8 cellular contexts compared by ENCODE assay signal in genomic region chr1:32250893-32251716, GRCh38. TPM values are rescaled to one million over a fixed set of nuclear protein-coding genes. Genes with fewer than 3 reads are reported as not detected.
DNase-seq lines count a peak whose midpoint lies in the region; ATAC-seq and TF ChIP-seq lines count a peak whose summit lies in the region.

TSS of gene LCK (plus strand) at chr1:32251265. CDS start at chr1:32274330, 23,065 bp downstream.

- H2AFZ ChIP-seq in OCI-LY7 (ENCODE audit: low read length) (peak within 1 kb of the TSS; percentile 0; the same call in 1 of the 2 replicates), osteoblast (ENCODE audit: low read length) (no peak within 1 kb of the TSS)

- peak within 1 kb of the TSS; percentile 99 to 100 (median 99) for H3K27ac Mint-ChIP-seq in CD4-positive, CD25-positive, alpha-beta regulatory T cell
- H3K27ac Mint-ChIP-seq in activated naive CD4-positive, alpha-beta T cell treated with anti-CD3 and anti-CD28 coated beads for 36 hours: peak within 1 kb of the TSS; percentile 100

- POLR2A ChIA-PET in OCI-LY7 (lab: Charles Lee): interaction anchor here (0.6 to 9.6 kb wide), 12 partner anchors 9 to 100 kb away, joined by 3 to 79 read pairs (median 4); partner anchors contain the start of gene HDAC1

- H3K4me3 ChIP-seq in CD4-positive, CD25-positive, alpha-beta regulatory T cell (ENCODE audit: low read depth, low read length): peak within 1 kb of the TSS; percentile 99
- peak within 1 kb of the TSS; percentile 69 for H3K4me3 ChIP-seq in OCI-LY7 (ENCODE audit: low read depth, low read length, poor library complexity, severe bottlenecking)
- no peak within 1 kb of the TSS for H3K4me3 ChIP-seq in osteoblast (ENCODE audit: insufficient read depth, low read length)
- H3K4me3 ChIP-seq in foreskin fibroblast (ENCODE audit: low read depth in 1 of 2, low read length in 2 of 2): no peak within 1 kb of the TSS

- peak; percentile 40 to 87 (median 67) for DNase-seq in CD4-positive, CD25-positive, alpha-beta regulatory T cell
- DNase-seq in OCI-LY7 (ENCODE audit: low spot score): peak; percentile 85
- peak; percentile 88 for DNase-seq in activated naive CD4-positive, alpha-beta T cell treated with anti-CD3 and anti-CD28 coated beads for 36 hours
- DNase-seq in osteoblast (ENCODE audit: insufficient read length, low spot score, missing footprints): peak; percentile 76
- DNase-seq in NCI-H82 (lab: John Stamatoyannopoulos, UW): no peak
- no peak for DNase-seq in NCI-H526 (lab: John Stamatoyannopoulos, UW)
- DNase-seq in foreskin fibroblast: no peak

- H3K36me3 Mint-ChIP-seq in CD4-positive, CD25-positive, alpha-beta regulatory T cell: peaks cover 24% of the 10 kb centered on the region
- peaks cover 27% of the 10 kb centered on the region for H3K36me3 Mint-ChIP-seq in activated naive CD4-positive, alpha-beta T cell treated with anti-CD3 and anti-CD28 coated beads for 36 hours (ENCODE audit: low read depth)

- no peaks in the 10 kb centered on the region for H3K27me3 Mint-ChIP-seq in CD4-positive, CD25-positive, alpha-beta regulatory T cell
- H3K27me3 Mint-ChIP-seq in activated naive CD4-positive, alpha-beta T cell treated with anti-CD3 and anti-CD28 coated beads for 36 hours (ENCODE audit: low read depth): no peaks in the 10 kb centered on the region

- H3K4me3 Mint-ChIP-seq in CD4-positive, CD25-positive, alpha-beta regulatory T cell: peak within 1 kb of the TSS; percentile 97 to 100 (median 99)
- peak within 1 kb of the TSS; percentile 99 for H3K4me3 Mint-ChIP-seq in activated naive CD4-positive, alpha-beta T cell treated with anti-CD3 and anti-CD28 coated beads for 36 hours

- H3K79me2 ChIP-seq in OCI-LY7 (ENCODE audit: insufficient read depth, low read depth, low read length) (peaks cover 43% of the 10 kb centered on the region; the same call in 1 of the 2 replicates), osteoblast (ENCODE audit: insufficient read depth, low read length) (no peaks in the 10 kb centered on the region)

- peak within 1 kb of the TSS; percentile 83 for H3K4me2 ChIP-seq in OCI-LY7 (ENCODE audit: low read length)
- no peak within 1 kb of the TSS for H3K4me2 ChIP-seq in osteoblast (ENCODE audit: insufficient read depth, low read length)

- peak; percentile 21 to 35 for ATAC-seq in CD4-positive, CD25-positive, alpha-beta regulatory T cell (ENCODE audit: low read depth in 2 of 2)
- no peak for ATAC-seq in GM18861 (IDR thresholded peaks at IDR 0.05; ENCODE audit: unreplicated experiment)

- peak within 1 kb of the TSS; percentile 94 for H3K27ac ChIP-seq in CD4-positive, CD25-positive, alpha-beta regulatory T cell (ENCODE audit: insufficient read depth, low read length, poor library complexity, severe bottlenecking)
- peak within 1 kb of the TSS; percentile 99 for H3K27ac ChIP-seq in OCI-LY7 (ENCODE audit: low read depth, low read length, poor library complexity, severe bottlenecking)
- H3K27ac ChIP-seq in osteoblast (ENCODE audit: low read depth, low read length): no peak within 1 kb of the TSS

- no TSS peak for BruUV-seq in OCI-LY7 (replicated peaks; lab: Mats Ljungman, UMichigan)

- no peaks in the 10 kb centered on the region for H3K9me2 ChIP-seq in OCI-LY7 (ENCODE audit: insufficient read depth, low read length)

- H4K20me1 ChIP-seq in OCI-LY7 (ENCODE audit: insufficient read depth, low read length) (no peaks in the 10 kb centered on the region), osteoblast (ENCODE audit: insufficient read depth, low read length) (no peaks in the 10 kb centered on the region)

- intact Hi-C loops in OCI-LY7 (cut with micrococcal nuclease; ENCODE audit: unreplicated experiment): loop anchor here (1.0 to 2.0 kb wide), 4 partner anchors 14 to 65 kb away; partner anchors contain the start of genes EIF3I, HDAC1 and TMEM234
- intact Hi-C loops in activated naive CD4-positive, alpha-beta T cell treated with anti-CD3 and anti-CD28 coated beads for 36 hours (cut with micrococcal nuclease): loop anchor here (1.0 to 10.0 kb wide), 10 partner anchors 16 to 734 kb away; partner anchors contain the start of genes EIF3I, HDAC1, MARCKSL1 and S100PBP

- no peaks in the 10 kb centered on the region for H3K9me3 ChIP-seq in CD4-positive, CD25-positive, alpha-beta regulatory T cell (ENCODE audit: control insufficient read depth in 2 of 2, low read length in 2 of 2)
- H3K9me3 ChIP-seq in OCI-LY7 (ENCODE audit: low read length) (no peaks in the 10 kb centered on the region), osteoblast (ENCODE audit: low read depth, low read length) (no peaks in the 10 kb centered on the region)

- TF ChIP-seq CTCF in OCI-LY7 (conservative IDR thresholded peaks at IDR 0.05; ENCODE audit: low read length) (no peak), osteoblast (IDR thresholded peaks at IDR 0.05; ENCODE audit: extremely low read depth, low read depth, low read length) (no peak), foreskin fibroblast (IDR thresholded peaks at IDR 0.05; ENCODE audit: low read depth, low read length) (no peak)

- CTCF ChIA-PET in OCI-LY7 (lab: Charles Lee; ENCODE audit: unreplicated experiment): interaction anchor here (0.7 to 1.5 kb wide), 5 partner anchors 35 to 94 kb away, joined by 3 to 6 read pairs (median 3); no protein-coding TSS in a partner anchor
- CTCF ChIA-PET in activated naive CD4-positive, alpha-beta T cell treated with anti-CD3 and anti-CD28 coated beads for 36 hours (lab: Charles Lee): interaction anchor here (0.5 to 4.1 kb wide), 8 partner anchors 8 to 120 kb away, joined by 3 to 38 read pairs (median 4); no protein-coding TSS in a partner anchor

- peaks cover 80% of the 10 kb centered on the region for H3K4me1 ChIP-seq in CD4-positive, CD25-positive, alpha-beta regulatory T cell (ENCODE audit: control insufficient read depth, insufficient read depth, low read length, poor library complexity, severe bottlenecking)
- peaks cover 100% of the 10 kb centered on the region for H3K4me1 ChIP-seq in OCI-LY7 (ENCODE audit: insufficient read depth, low read length, poor library complexity, severe bottlenecking)
- peaks cover 18% of the 10 kb centered on the region for H3K4me1 ChIP-seq in osteoblast (ENCODE audit: insufficient read depth, low read length)

- peaks cover 0 to 5% (median 0%) of the 10 kb centered on the region in 7 donors for H3K9me3 Mint-ChIP-seq in CD4-positive, CD25-positive, alpha-beta regulatory T cell
- no peaks in the 10 kb centered on the region for H3K9me3 Mint-ChIP-seq in activated naive CD4-positive, alpha-beta T cell treated with anti-CD3 and anti-CD28 coated beads for 36 hours

- peaks cover 13 to 56% (median 32%) of the 10 kb centered on the region in 4 donors for H3K4me1 Mint-ChIP-seq in CD4-positive, CD25-positive, alpha-beta regulatory T cell
- peaks cover 57% of the 10 kb centered on the region for H3K4me1 Mint-ChIP-seq in activated naive CD4-positive, alpha-beta T cell treated with anti-CD3 and anti-CD28 coated beads for 36 hours (ENCODE audit: low read depth)

- no peaks in the 10 kb centered on the region for H3K27me3 ChIP-seq in CD4-positive, CD25-positive, alpha-beta regulatory T cell (ENCODE audit: control insufficient read depth, insufficient read depth, low read length)
- peaks cover 4% of the 10 kb centered on the region for H3K27me3 ChIP-seq in osteoblast (ENCODE audit: insufficient read depth, low read length)

- no peaks in the 10 kb centered on the region for H3K36me3 ChIP-seq in CD4-positive, CD25-positive, alpha-beta regulatory T cell (ENCODE audit: control insufficient read depth, insufficient read depth, low read length)
- H3K36me3 ChIP-seq in OCI-LY7 (ENCODE audit: insufficient read depth, low read length) (no peaks in the 10 kb centered on the region), osteoblast (ENCODE audit: insufficient read depth, low read length) (no peaks in the 10 kb centered on the region)

RNA-seq across cellular contexts. Expression of gene LCK, which starts in this region (rescaled TPM):
- total RNA-seq in CD4-positive, CD25-positive, alpha-beta regulatory T cell: 388 TPM
- polyA plus RNA-seq in CD4-positive, CD25-positive, alpha-beta regulatory T cell: 1,000 to 10,000 TPM in 2 of 4 donors, 100 to 1,000 TPM in 2; 968 to 1,114 (median 1,027) TPM
- 217 and 218 TPM in 2 replicates for total RNA-seq in OCI-LY7 (2014; rRNA removed; shearing (Covaris generic))
- total RNA-seq in OCI-LY7 (2022) (135 and 146 TPM in 2 replicates), osteoblast (0.29 TPM in 1 of 2 replicates, not detected in the other)
- 100 to 1,000 TPM; 156 to 164 TPM for total RNA-seq in activated naive CD4-positive, alpha-beta T cell treated with anti-CD3 and anti-CD28 coated beads for 36 hours

Comparison
In these comparisons a context has a peak if more than half of its experiments do, and no peak if none do; other contexts are left out.
1. RNA of gene LCK (total RNA-seq): 388 TPM in CD4-positive, CD25-positive, alpha-beta regulatory T cell (single experiment), 135 to 218 TPM in OCI-LY7 and 156 to 164 TPM in activated naive CD4-positive, alpha-beta T cell treated with anti-CD3 and anti-CD28 coated beads for 36 hours; 0.29 TPM in osteoblast; every median in the first group is over 100 times any median in the second.
2. Peak in DNase-seq in osteoblast; RNA of the gene not detected or under 1 TPM.
3. DNase-seq: peak in CD4-positive, CD25-positive, alpha-beta regulatory T cell (3 of 3), OCI-LY7 (single experiment) and activated naive CD4-positive, alpha-beta T cell treated with anti-CD3 and anti-CD28 coated beads for 36 hours (single experiment); none in NCI-H82 (single experiment), NCI-H526 (0 of 2) and foreskin fibroblast (0 of 2).
4. H3K4me3 ChIP-seq: peak in CD4-positive, CD25-positive, alpha-beta regulatory T cell (single experiment) and OCI-LY7 (single experiment); none in osteoblast (single experiment) and foreskin fibroblast (0 of 2).